In the genomic region with DNA sequence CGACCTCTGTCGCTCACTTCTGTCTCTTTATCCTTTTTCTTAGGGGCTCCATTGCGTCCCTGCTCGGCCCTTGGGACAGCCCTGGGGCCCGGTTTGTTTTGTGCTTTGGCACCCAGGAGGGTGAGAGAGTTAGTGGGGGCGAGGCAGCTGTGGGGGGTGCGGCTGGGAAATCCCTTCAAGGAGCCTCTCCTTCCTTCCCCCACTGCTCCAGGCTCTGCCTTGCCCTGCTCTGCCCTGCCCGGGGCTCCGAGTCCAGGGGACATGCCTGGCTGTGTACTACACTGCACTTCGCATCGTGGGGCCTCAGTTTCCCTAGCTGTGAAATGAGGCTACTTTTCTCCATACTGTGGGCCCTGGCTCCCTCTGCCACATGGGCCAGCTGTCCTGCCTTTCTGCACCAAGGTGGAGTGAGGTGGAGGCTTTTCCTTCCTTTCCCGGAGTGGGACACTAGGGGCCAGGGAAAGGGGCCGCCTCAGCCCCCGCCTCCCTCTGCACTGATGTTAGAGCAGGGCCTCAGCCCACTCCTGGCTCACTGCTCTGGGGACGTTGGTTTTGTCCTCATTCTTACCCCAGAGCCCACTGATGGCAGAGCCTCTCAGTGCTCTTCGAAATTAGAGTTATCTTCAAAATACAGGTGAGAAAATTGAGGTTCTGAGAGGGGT, we compare ENCODE assay signal across 1 cellular context.
TF ChIP-seq lines count a peak whose summit lies in the region.

No MANE protein-coding gene starts in this region.

TF ChIP-seq in GM23338, 12 proteins besides CTCF, POLR2A, EP300 and RAD21 (continued from another document):
- TF ChIP-seq REST (IDR thresholded peaks at IDR 0.05; ENCODE audit: unreplicated experiment) (no peak), EZH2phosphoT487 (IDR thresholded peaks at IDR 0.05; ENCODE audit: unreplicated experiment) (no peak), ZNF331 (CRISPR knock-in tag; IDR thresholded peaks at IDR 0.05; ENCODE audit: low read depth) (no peak), STAT1 (IDR thresholded peaks at IDR 0.05; ENCODE audit: unreplicated experiment) (no peak), NANOG (IDR thresholded peaks at IDR 0.05; ENCODE audit: borderline replicate concordance) (no peak), ZNF114 (CRISPR knock-in tag; IDR thresholded peaks at IDR 0.05) (no peak), CREB1 (CRISPR knock-in tag; IDR thresholded peaks at IDR 0.05; ENCODE audit: low read depth) (no peak), POLR2AphosphoS5 (IDR thresholded peaks at IDR 0.05; ENCODE audit: low read depth) (no peak)
- TF ChIP-seq, protein P1, sequence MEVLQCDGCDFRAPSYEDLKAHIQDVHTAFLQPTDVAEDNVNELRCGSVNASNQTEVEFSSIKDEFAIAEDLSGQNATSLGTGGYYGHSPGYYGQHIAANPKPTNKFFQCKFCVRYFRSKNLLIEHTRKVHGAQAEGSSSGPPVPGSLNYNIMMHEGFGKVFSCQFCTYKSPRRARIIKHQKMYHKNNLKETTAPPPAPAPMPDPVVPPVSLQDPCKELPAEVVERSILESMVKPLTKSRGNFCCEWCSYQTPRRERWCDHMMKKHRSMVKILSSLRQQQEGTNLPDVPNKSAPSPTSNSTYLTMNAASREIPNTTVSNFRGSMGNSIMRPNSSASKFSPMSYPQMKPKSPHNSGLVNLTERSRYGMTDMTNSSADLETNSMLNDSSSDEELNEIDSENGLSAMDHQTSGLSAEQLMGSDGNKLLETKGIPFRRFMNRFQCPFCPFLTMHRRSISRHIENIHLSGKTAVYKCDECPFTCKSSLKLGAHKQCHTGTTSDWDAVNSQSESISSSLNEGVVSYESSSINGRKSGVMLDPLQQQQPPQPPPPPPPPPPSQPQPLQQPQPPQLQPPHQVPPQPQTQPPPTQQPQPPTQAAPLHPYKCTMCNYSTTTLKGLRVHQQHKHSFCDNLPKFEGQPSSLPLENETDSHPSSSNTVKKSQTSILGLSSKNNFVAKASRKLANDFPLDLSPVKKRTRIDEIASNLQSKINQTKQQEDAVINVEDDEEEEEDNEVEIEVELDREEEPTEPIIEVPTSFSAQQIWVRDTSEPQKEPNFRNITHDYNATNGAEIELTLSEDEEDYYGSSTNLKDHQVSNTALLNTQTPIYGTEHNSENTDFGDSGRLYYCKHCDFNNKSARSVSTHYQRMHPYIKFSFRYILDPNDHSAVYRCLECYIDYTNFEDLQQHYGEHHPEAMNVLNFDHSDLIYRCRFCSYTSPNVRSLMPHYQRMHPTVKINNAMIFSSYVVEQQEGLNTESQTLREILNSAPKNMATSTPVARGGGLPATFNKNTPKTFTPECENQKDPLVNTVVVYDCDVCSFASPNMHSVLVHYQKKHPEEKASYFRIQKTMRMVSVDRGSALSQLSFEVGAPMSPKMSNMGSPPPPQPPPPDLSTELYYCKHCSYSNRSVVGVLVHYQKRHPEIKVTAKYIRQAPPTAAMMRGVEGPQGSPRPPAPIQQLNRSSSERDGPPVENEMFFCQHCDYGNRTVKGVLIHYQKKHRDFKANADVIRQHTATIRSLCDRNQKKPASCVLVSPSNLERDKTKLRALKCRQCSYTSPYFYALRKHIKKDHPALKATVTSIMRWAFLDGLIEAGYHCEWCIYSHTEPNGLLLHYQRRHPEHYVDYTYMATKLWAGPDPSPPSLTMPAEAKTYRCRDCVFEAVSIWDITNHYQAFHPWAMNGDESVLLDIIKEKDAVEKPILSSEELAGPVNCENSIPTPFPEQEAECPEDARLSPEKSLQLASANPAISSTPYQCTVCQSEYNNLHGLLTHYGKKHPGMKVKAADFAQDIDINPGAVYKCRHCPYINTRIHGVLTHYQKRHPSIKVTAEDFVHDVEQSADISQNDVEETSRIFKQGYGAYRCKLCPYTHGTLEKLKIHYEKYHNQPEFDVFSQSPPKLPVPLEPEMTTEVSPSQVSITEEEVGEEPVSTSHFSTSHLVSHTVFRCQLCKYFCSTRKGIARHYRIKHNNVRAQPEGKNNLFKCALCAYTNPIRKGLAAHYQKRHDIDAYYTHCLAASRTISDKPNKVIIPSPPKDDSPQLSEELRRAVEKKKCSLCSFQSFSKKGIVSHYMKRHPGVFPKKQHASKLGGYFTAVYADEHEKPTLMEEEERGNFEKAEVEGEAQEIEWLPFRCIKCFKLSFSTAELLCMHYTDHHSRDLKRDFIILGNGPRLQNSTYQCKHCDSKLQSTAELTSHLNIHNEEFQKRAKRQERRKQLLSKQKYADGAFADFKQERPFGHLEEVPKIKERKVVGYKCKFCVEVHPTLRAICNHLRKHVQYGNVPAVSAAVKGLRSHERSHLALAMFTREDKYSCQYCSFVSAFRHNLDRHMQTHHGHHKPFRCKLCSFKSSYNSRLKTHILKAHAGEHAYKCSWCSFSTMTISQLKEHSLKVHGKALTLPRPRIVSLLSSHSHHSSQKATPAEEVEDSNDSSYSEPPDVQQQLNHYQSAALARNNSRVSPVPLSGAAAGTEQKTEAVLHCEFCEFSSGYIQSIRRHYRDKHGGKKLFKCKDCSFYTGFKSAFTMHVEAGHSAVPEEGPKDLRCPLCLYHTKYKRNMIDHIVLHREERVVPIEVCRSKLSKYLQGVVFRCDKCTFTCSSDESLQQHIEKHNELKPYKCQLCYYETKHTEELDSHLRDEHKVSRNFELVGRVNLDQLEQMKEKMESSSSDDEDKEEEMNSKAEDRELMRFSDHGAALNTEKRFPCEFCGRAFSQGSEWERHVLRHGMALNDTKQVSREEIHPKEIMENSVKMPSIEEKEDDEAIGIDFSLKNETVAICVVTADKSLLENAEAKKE (CRISPR knock-in tag; IDR thresholded peaks at IDR 0.05) = no peak
- TF ChIP-seq, protein P2, sequence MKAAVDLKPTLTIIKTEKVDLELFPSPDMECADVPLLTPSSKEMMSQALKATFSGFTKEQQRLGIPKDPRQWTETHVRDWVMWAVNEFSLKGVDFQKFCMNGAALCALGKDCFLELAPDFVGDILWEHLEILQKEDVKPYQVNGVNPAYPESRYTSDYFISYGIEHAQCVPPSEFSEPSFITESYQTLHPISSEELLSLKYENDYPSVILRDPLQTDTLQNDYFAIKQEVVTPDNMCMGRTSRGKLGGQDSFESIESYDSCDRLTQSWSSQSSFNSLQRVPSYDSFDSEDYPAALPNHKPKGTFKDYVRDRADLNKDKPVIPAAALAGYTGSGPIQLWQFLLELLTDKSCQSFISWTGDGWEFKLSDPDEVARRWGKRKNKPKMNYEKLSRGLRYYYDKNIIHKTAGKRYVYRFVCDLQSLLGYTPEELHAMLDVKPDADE (IDR thresholded peaks at IDR 0.05) = no peak
